Comparison of ENCODE assay signal across 8 cellular contexts in genomic region chr12:6450091-6450868, GRCh38. TPM values are rescaled to one million over a fixed set of nuclear protein-coding genes. Genes with fewer than 3 reads are reported as not detected.
A peak's percentile ranks its signal among the peaks of the same experiment; 100 is the strongest.
DNase-seq lines count a peak whose midpoint lies in the region; ATAC-seq and TF ChIP-seq lines count a peak whose summit lies in the region.

No MANE protein-coding gene starts in this region.

- peaks cover 16% of the 10 kb centered on the region for H3K4me1 ChIP-seq in ACC112 (ENCODE audit: control insufficient read depth, insufficient read depth, low read length, unreplicated experiment)

- no peaks in the 10 kb centered on the region for H3K36me3 Mint-ChIP-seq in natural killer cell

- DNase-seq in LHCN-M2 (ENCODE audit: low read depth) (peak; percentile 49), coronary artery (ENCODE audit: low spot score) (no peak), natural killer cell (no peak), NCI-H748 (lab: John Stamatoyannopoulos, UW; ENCODE audit: unreplicated experiment) (no peak), NCI-H510A (lab: John Stamatoyannopoulos, UW) (no peak), NCI-H2196 treated with DMSO at 0.1 percent for 48 hours (lab: John Stamatoyannopoulos, UW; ENCODE audit: unreplicated experiment) (no peak)

- intact Hi-C loops in natural killer cell (cut with micrococcal nuclease): loop anchor here (5.0 kb wide), 1 partner anchor 42 kb away; the partner anchor contains the start of genes MRPL51 and NCAPD2

- H3K27ac ChIP-seq in ACC112 (ENCODE audit: low read depth, low read length) (peak overlapping the region; percentile 70; the same call in 1 of the 2 replicates), coronary artery (peak overlapping the region; percentile 78 to 97)

- TF ChIP-seq CTCF in coronary artery (IDR thresholded peaks at IDR 0.05) (no peak), natural killer cell (IDR thresholded peaks at IDR 0.05) (no peak)

- no peaks in the 10 kb centered on the region for H3K27me3 Mint-ChIP-seq in natural killer cell (ENCODE audit: low read depth in 2 of 2)

- no peaks in the 10 kb centered on the region for H3K27me3 ChIP-seq in ACC112 (ENCODE audit: insufficient read depth, low read length)

- no peaks in the 10 kb centered on the region for H3K36me3 ChIP-seq in ACC112 (ENCODE audit: insufficient read depth, low read length)

- peaks cover 33 to 49% of the 10 kb centered on the region in 2 donors for H3K4me1 Mint-ChIP-seq in natural killer cell

- H3K27ac Mint-ChIP-seq in natural killer cell: peak overlapping the region; percentile 100

- H3K79me2 ChIP-seq in ACC112 (ENCODE audit: control insufficient read depth, insufficient read depth, low read length, unreplicated experiment): peaks cover 23% of the 10 kb centered on the region

- H3K4me3 ChIP-seq in ACC112 (ENCODE audit: low read depth, low read length) (peak overlapping the region; percentile 79), coronary artery (peak overlapping the region; percentile 89)

- H3K4me3 Mint-ChIP-seq in natural killer cell: peak overlapping the region; percentile 100

- no peak overlapping the region for H2AFZ ChIP-seq in ACC112 (ENCODE audit: low read length, unreplicated experiment)

- ATAC-seq in natural killer cell (no peak), GM18517 (IDR thresholded peaks at IDR 0.05; ENCODE audit: unreplicated experiment) (no peak)

- no peaks in the 10 kb centered on the region for H3K9me3 Mint-ChIP-seq in natural killer cell

RNA-seq across cellular contexts. Expression of gene TAPBPL, which starts 1.6 kb away (rescaled TPM):
- total RNA-seq in LHCN-M2 (2014; rRNA removed) (8.5 and 9.4 TPM in 2 replicates), natural killer cell (10 to 100 TPM; 43.0 to 51.4 (median 46.9) TPM)
- 7.5 TPM for polyA plus RNA-seq in LHCN-M2 (2012)

RNA-seq across cellular contexts. Expression of gene CD27, which starts 5.5 kb away (rescaled TPM):
- total RNA-seq in LHCN-M2 (2014; rRNA removed) (0.17 and 0.19 TPM in 2 replicates), natural killer cell (10 to 100 TPM in 1 of 3 donors, 1 to 10 TPM in 2; 2.7 to 13.7 (median 3.1) TPM)
- polyA plus RNA-seq in LHCN-M2 (2012): 0.46 TPM

RNA-seq across cellular contexts. Expression of gene VAMP1, which starts 20.2 kb away (rescaled TPM):
- total RNA-seq in LHCN-M2 (2014; rRNA removed) (8.0 and 12.9 TPM in 2 replicates), natural killer cell (10 to 100 TPM; 81.0 to 84.3 (median 83.8) TPM)
- 16.5 TPM for polyA plus RNA-seq in LHCN-M2 (2012)

RNA-seq across cellular contexts. Expression of gene MRPL51, which starts 42.8 kb away (rescaled TPM):
- total RNA-seq in LHCN-M2 (2014; rRNA removed): 113 and 124 TPM in 2 replicates
- polyA plus RNA-seq in LHCN-M2 (2012): 356 TPM
- total RNA-seq in natural killer cell: 10 to 100 TPM; 32.8 to 48.3 (median 45.4) TPM

RNA-seq across cellular contexts. Expression of gene NCAPD2, which starts 43.6 kb away (rescaled TPM):
- total RNA-seq in LHCN-M2 (2014; rRNA removed) (93.5 and 112 TPM in 2 replicates), natural killer cell (10 to 100 TPM; 38.8 to 53.1 (median 44.1) TPM)
- 45.5 TPM for polyA plus RNA-seq in LHCN-M2 (2012)
